26 cellular contexts compared by ENCODE assay signal in genomic region chr11:88051386-88051785, GRCh38.
A peak's percentile ranks its signal among the peaks of the same experiment; 100 is the strongest.
DNase-seq lines count a peak whose midpoint lies in the region; ATAC-seq and TF ChIP-seq lines count a peak whose summit lies in the region.
"Had no signal": no experiment of that assay in that cellular context is flagged by ENCODE, and none has a peak within 500 bp of the region (broad histone marks: within the 10 kb centered on the region; RNA-seq: fewer than 3 reads in every experiment).

No MANE protein-coding gene starts in this region.

- H3K9me3 ChIP-seq in AG04450 (ENCODE audit: control insufficient read depth, insufficient read depth, low read length): no peaks in the 10 kb centered on the region
- no peaks in the 10 kb centered on the region for H3K9me3 ChIP-seq in CD8-positive, alpha-beta memory T cell (ENCODE audit: low read length)
- H3K9me3 ChIP-seq: prostate gland, spleen, uterus had no signal

- no peak overlapping the region for H3K27ac ChIP-seq in AG04450 (ENCODE audit: low read depth, low read length)
- H3K27ac ChIP-seq in foreskin keratinocyte: peak overlapping the region; percentile 72
- no peak overlapping the region for H3K27ac ChIP-seq in CD8-positive, alpha-beta memory T cell (ENCODE audit: low read depth, low read length)
- H3K27ac ChIP-seq: neural progenitor cell, prostate gland, spleen, uterus had no signal

- POLR2A ChIA-PET in AG04450 (lab: Yijun Ruan, JAX): no interaction called here
- POLR2A ChIA-PET in CD8-positive, alpha-beta memory T cell (lab: Charles Lee): no interaction called here
- POLR2A ChIA-PET in activated CD4-positive, alpha-beta memory T cell treated with anti-CD3 and anti-CD28 coated beads, Interleukin-2, amount 10 ng/mL, durations not matched to agents 7 days and 5 days (lab: Charles Lee): no interaction called here

- peaks cover 10% of the 10 kb centered on the region for H3K4me1 ChIP-seq in foreskin keratinocyte
- H3K4me1 ChIP-seq in CD8-positive, alpha-beta memory T cell (ENCODE audit: insufficient read depth, low read length): no peaks in the 10 kb centered on the region
- H3K4me1 ChIP-seq: prostate gland, spleen, uterus had no signal

- H3K27me3 Mint-ChIP-seq in CD8-positive, alpha-beta memory T cell: peaks cover 0 to 4% of the 10 kb centered on the region in 2 donors
- H3K27me3 Mint-ChIP-seq in activated CD4-positive, alpha-beta memory T cell treated with anti-CD3 and anti-CD28 coated beads, Interleukin-2, amount 10 ng/mL, durations not matched to agents 7 days and 5 days: no peaks in the 10 kb centered on the region
- H3K27me3 Mint-ChIP-seq: CD4-positive, alpha-beta T cell had no signal

- DNase-seq in AG04450 (ENCODE audit: low read depth, low spot score): peak; percentile 1
- peak; percentile 30 for DNase-seq in H4 (ENCODE audit: low spot score)
- DNase-seq in choroid plexus epithelial cell (ENCODE audit: low read depth): peak; percentile 40
- DNase-seq in foreskin keratinocyte: peak; percentile 26 to 31
- no peak for DNase-seq in activated CD4-positive, CD25-positive, alpha-beta regulatory T cell treated with anti-CD3 and anti-CD28 coated beads, Interleukin-2, amount 50 U/mL, for 72 hours
- no peak for DNase-seq in CD8-positive, alpha-beta memory T cell
- no peak for DNase-seq in activated CD4-positive, alpha-beta memory T cell treated with anti-CD3 and anti-CD28 coated beads, Interleukin-2, amount 10 ng/mL, durations not matched to agents 7 days and 5 days
- DNase-seq in NCI-H226: no peak
- DNase-seq: ACHN; activated CD4-positive, alpha-beta T cell treated with anti-CD3 and anti-CD28 coated beads, Interleukin-2, amount 10 ng/mL, durations not matched to agents 7 days and 5 days; activated gamma-delta T cell; amygdala; CD4-positive, alpha-beta T cell; DMS79; glutamatergic neuron; Kasumi-1; NCI-H1092 treated with DMSO at 0.1 percent for 48 hours; NCI-H2107; Right ventricle myocardium superior; spleen; substantia nigra; T-cell; uterus had no signal

- CTCF ChIA-PET in AG04450 (lab: Charles Lee): no interaction called here
- CTCF ChIA-PET in CD8-positive, alpha-beta memory T cell (lab: Charles Lee): no interaction called here
- CTCF ChIA-PET in activated CD4-positive, alpha-beta memory T cell treated with anti-CD3 and anti-CD28 coated beads, Interleukin-2, amount 10 ng/mL, durations not matched to agents 7 days and 5 days (lab: Charles Lee): no interaction called here

- no peak overlapping the region for H3K4me3 ChIP-seq in AG04450 (ENCODE audit: low read depth, low read length)
- no peak overlapping the region for H3K4me3 ChIP-seq in choroid plexus epithelial cell (ENCODE audit: low read depth, low read length)
- no peak overlapping the region for H3K4me3 ChIP-seq in CD8-positive, alpha-beta memory T cell (ENCODE audit: low read length)
- H3K4me3 ChIP-seq: neural progenitor cell, prostate gland, spleen, uterus had no signal

- H3K36me3 Mint-ChIP-seq in CD8-positive, alpha-beta memory T cell: no peaks in the 10 kb centered on the region
- H3K36me3 Mint-ChIP-seq in activated CD4-positive, alpha-beta memory T cell treated with anti-CD3 and anti-CD28 coated beads, Interleukin-2, amount 10 ng/mL, durations not matched to agents 7 days and 5 days (ENCODE audit: low read depth): no peaks in the 10 kb centered on the region
- H3K36me3 Mint-ChIP-seq: neural progenitor cell, T-cell had no signal

- H3K27ac Mint-ChIP-seq in CD8-positive, alpha-beta memory T cell: no peak overlapping the region
- H3K27ac Mint-ChIP-seq in activated CD4-positive, alpha-beta memory T cell treated with anti-CD3 and anti-CD28 coated beads, Interleukin-2, amount 10 ng/mL, durations not matched to agents 7 days and 5 days: no peak overlapping the region
- H3K27ac Mint-ChIP-seq: activated CD4-positive, alpha-beta T cell treated with anti-CD3 and anti-CD28 coated beads, Interleukin-2, amount 10 ng/mL, durations not matched to agents 7 days and 5 days; CD4-positive, alpha-beta T cell; neural progenitor cell; T-cell had no signal

- H3K4me3 Mint-ChIP-seq in CD8-positive, alpha-beta memory T cell: no peak overlapping the region
- H3K4me3 Mint-ChIP-seq in activated CD4-positive, alpha-beta memory T cell treated with anti-CD3 and anti-CD28 coated beads, Interleukin-2, amount 10 ng/mL, durations not matched to agents 7 days and 5 days: no peak overlapping the region
- H3K4me3 Mint-ChIP-seq: activated CD4-positive, alpha-beta T cell treated with anti-CD3 and anti-CD28 coated beads, Interleukin-2, amount 10 ng/mL, durations not matched to agents 7 days and 5 days; CD4-positive, alpha-beta T cell; neural progenitor cell; T-cell had no signal

- H3K9me3 Mint-ChIP-seq in CD8-positive, alpha-beta memory T cell: no peaks in the 10 kb centered on the region
- H3K9me3 Mint-ChIP-seq in activated CD4-positive, alpha-beta memory T cell treated with anti-CD3 and anti-CD28 coated beads, Interleukin-2, amount 10 ng/mL, durations not matched to agents 7 days and 5 days: no peaks in the 10 kb centered on the region
- H3K9me3 Mint-ChIP-seq: activated CD4-positive, alpha-beta T cell treated with anti-CD3 and anti-CD28 coated beads, Interleukin-2, amount 10 ng/mL, durations not matched to agents 7 days and 5 days; CD4-positive, alpha-beta T cell; neural progenitor cell; T-cell had no signal

- H3K4me1 Mint-ChIP-seq in CD8-positive, alpha-beta memory T cell: no peaks in the 10 kb centered on the region
- H3K4me1 Mint-ChIP-seq in activated CD4-positive, alpha-beta memory T cell treated with anti-CD3 and anti-CD28 coated beads, Interleukin-2, amount 10 ng/mL, durations not matched to agents 7 days and 5 days: no peaks in the 10 kb centered on the region
- H3K4me1 Mint-ChIP-seq: T-cell had no signal

- no peaks in the 10 kb centered on the region for H3K27me3 ChIP-seq in AG04450 (ENCODE audit: control insufficient read depth, insufficient read depth, low read length)
- no peaks in the 10 kb centered on the region for H3K27me3 ChIP-seq in foreskin keratinocyte
- no peaks in the 10 kb centered on the region for H3K27me3 ChIP-seq in CD8-positive, alpha-beta memory T cell (ENCODE audit: insufficient read depth, low read length, poor library complexity, severe bottlenecking)
- H3K27me3 ChIP-seq: neural progenitor cell, spleen, uterus had no signal

- peak; percentile 75 for ATAC-seq in foreskin keratinocyte
- ATAC-seq: left lobe of liver, T-cell had no signal

- H3K36me3 ChIP-seq in CD8-positive, alpha-beta memory T cell (ENCODE audit: insufficient read depth, low read length): no peaks in the 10 kb centered on the region
- H3K36me3 ChIP-seq: neural progenitor cell, prostate gland, spleen, uterus had no signal

- TF ChIP-seq CTCF in AG04450 (IDR thresholded peaks at IDR 0.05; ENCODE audit: low read depth, low read length) (no peak), choroid plexus epithelial cell (conservative IDR thresholded peaks at IDR 0.05; ENCODE audit: low read depth, low read length) (no peak), foreskin keratinocyte (conservative IDR thresholded peaks at IDR 0.05) (no peak)

Comparison
In these comparisons a context has a peak if more than half of its experiments do, and no peak if none do; other contexts are left out.
1. DNase-seq: peak in AG04450 (single experiment), H4 (single experiment), choroid plexus epithelial cell (single experiment) and foreskin keratinocyte (2 of 2); none in activated CD4-positive, CD25-positive, alpha-beta regulatory T cell treated with anti-CD3 and anti-CD28 coated beads, Interleukin-2, amount 50 U/mL, for 72 hours (single experiment), CD8-positive, alpha-beta memory T cell (0 of 5), activated CD4-positive, alpha-beta memory T cell treated with anti-CD3 and anti-CD28 coated beads, Interleukin-2, amount 10 ng/mL, durations not matched to agents 7 days and 5 days (single experiment) and NCI-H226 (single experiment).